Comparison of ENCODE assay signal across 8 cellular contexts in the genomic region with DNA sequence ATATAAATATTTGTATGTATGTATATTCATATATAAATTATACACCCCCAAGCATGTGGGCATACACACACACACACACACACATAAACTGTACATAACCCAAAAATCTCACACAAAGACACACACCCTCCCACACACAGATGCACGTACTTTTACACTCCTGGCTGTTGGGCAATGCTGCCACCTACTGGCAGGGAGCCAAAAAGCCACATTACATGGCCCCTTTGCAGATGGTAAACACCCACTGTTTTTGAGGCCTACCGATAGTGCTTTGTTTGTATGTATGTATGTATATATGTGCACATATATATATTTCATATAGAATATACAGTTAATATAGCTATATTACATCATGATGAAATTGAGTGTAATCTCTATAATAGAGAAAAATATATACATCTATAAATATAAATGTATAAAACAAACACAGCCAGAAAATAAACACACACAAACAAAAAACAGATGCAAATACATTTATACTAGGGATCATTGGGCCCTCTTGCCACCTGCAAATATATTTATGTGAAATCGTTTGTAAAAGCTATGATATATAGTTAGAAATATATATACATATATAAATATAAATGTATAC.
DNase-seq lines count a peak whose midpoint lies in the region; ATAC-seq lines count a peak whose summit lies in the region.

No MANE protein-coding gene starts in this region.

- ATAC-seq in GM18858 (IDR thresholded peaks at IDR 0.05; ENCODE audit: unreplicated experiment) (peak; percentile 83), HG03064 (IDR thresholded peaks at IDR 0.05; ENCODE audit: low read depth, unreplicated experiment) (peak; percentile 76)

- DNase-seq in AG08395 (ENCODE audit: low spot score) (peak; percentile 40), NCI-H2171 (lab: John Stamatoyannopoulos, UW) (peak; percentile 49), kidney tubule cell (ENCODE audit: low spot score) (peak; percentile 79)
- DNase-seq in activated CD4-positive, CD25-positive, alpha-beta regulatory T cell (lab: John Stamatoyannopoulos, UW) = peak; percentile 51 to 80 (median 60)
- DNase-seq in central memory CD4-positive, alpha-beta T cell = peak; percentile 77
- DNase-seq in stimulated activated CD4-positive, alpha-beta T cell treated with anti-CD3 and anti-CD28 coated beads, Interleukin-4, amount 100 ng/mL, for 1 hour = peak; percentile 82

Comparison
In these comparisons a context has a peak if more than half of its experiments do, and no peak if none do; other contexts are left out.
1. Peak in every context shown above with its lines: DNase-seq and ATAC-seq.